In the genomic region with DNA sequence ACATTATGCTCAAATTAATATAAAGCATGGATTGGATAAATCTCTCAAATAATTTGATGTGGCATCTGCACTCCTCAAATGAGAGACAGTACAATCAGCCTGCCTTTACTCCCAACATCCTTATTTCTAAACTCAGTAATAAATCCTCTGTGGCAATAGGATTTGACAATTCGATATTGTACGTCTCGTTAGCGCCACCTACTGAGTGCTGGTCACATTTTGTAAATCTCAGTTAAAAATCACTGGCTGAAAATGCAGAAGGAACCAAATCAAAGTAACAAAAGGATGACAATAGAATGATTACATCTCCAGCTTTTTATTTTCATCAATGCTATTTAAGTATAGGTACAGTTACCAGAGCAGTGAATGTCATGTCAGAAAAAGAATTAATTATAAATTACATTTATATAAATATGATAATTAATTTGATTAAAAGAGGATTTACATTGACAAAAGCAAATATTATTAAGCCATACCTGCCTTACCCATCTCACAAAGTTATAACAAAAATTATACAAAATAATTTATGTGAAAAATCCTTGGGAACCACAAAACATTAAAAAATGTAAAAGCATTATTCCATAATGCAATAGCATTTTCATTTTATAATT, we compare ENCODE assay signal across 9 cellular contexts. TPM values are rescaled to one million over a fixed set of nuclear protein-coding genes. Genes with fewer than 3 reads are reported as not detected.
A peak's percentile ranks its signal among the peaks of the same experiment; 100 is the strongest.
DNase-seq lines count a peak whose midpoint lies in the region; ATAC-seq, FAIRE-seq and TF ChIP-seq lines count a peak whose summit lies in the region.
"Had no signal": no experiment of that assay in that cellular context is flagged by ENCODE, and none has a peak within 500 bp of the region (broad histone marks: within the 10 kb centered on the region; RNA-seq: fewer than 3 reads in every experiment).

No MANE protein-coding gene starts in this region.

- FAIRE-seq in astrocyte (lab: Jason Lieb, UNC), result peak; percentile 58
- FAIRE-seq in small intestine (lab: Jason Lieb, UNC), result no peak

- peaks cover 0 to 4% (median 0%) of the 10 kb centered on the region in 4 donors for H3K4me1 Mint-ChIP-seq in CD4-positive, CD25-positive, alpha-beta regulatory T cell
- H3K4me1 Mint-ChIP-seq in T-helper 17 cell (peaks cover 5% of the 10 kb centered on the region), astrocyte (ENCODE audit: low read depth, unreplicated experiment) (no peaks in the 10 kb centered on the region)
- H3K4me1 Mint-ChIP-seq: IgD-negative memory B cell had no signal

- H3K27me3 Mint-ChIP-seq in CD4-positive, CD25-positive, alpha-beta regulatory T cell, result peaks cover 12% of the 10 kb centered on the region
- H3K27me3 Mint-ChIP-seq in T-helper 17 cell (peaks cover 18% of the 10 kb centered on the region), astrocyte (ENCODE audit: low read depth, unreplicated experiment) (peaks cover 2% of the 10 kb centered on the region)
- H3K27me3 Mint-ChIP-seq: IgD-negative memory B cell had no signal

- H3K4me1 ChIP-seq in CD4-positive, CD25-positive, alpha-beta regulatory T cell (ENCODE audit: control insufficient read depth, insufficient read depth, low read length, poor library complexity, severe bottlenecking), result no peaks in the 10 kb centered on the region
- H3K4me1 ChIP-seq in astrocyte (ENCODE audit: insufficient read depth, low read length), result no peaks in the 10 kb centered on the region
- no peaks in the 10 kb centered on the region for H3K4me1 ChIP-seq in small intestine (ENCODE audit: control insufficient read depth in 2 of 2, insufficient read depth in 1 of 2, low read depth in 1 of 2, low read length in 1 of 2)

- DNase-seq in CD4-positive, CD25-positive, alpha-beta regulatory T cell, result peak; percentile 34 to 69 (median 54)
- peak; percentile 66 for DNase-seq in NCI-H128 (lab: John Stamatoyannopoulos, UW; ENCODE audit: unreplicated experiment)
- DNase-seq in T-helper 17 cell, result peak; percentile 21 to 65 (median 28)
- DNase-seq in astrocyte (ENCODE audit: low read depth), result peak; percentile 53
- DNase-seq in hippocampal formation (lab: John Stamatoyannopoulos, UW), result peak; percentile 34 to 49
- peak; percentile 55 for DNase-seq in small intestine

- H3K27me3 ChIP-seq in CD4-positive, CD25-positive, alpha-beta regulatory T cell (ENCODE audit: control insufficient read depth, insufficient read depth, low read length), result no peaks in the 10 kb centered on the region
- H3K27me3 ChIP-seq in astrocyte (ENCODE audit: insufficient read depth, low read length), result no peaks in the 10 kb centered on the region
- H3K27me3 ChIP-seq in small intestine (ENCODE audit: control insufficient read depth in 2 of 2, insufficient read depth in 2 of 2, low read length in 2 of 2), result no peaks in the 10 kb centered on the region

- H3K4me3 Mint-ChIP-seq in CD4-positive, CD25-positive, alpha-beta regulatory T cell, result no peak overlapping the region
- H3K4me3 Mint-ChIP-seq in T-helper 17 cell, result no peak overlapping the region
- H3K4me3 Mint-ChIP-seq in astrocyte (ENCODE audit: unreplicated experiment), result no peak overlapping the region
- H3K4me3 Mint-ChIP-seq: IgD-negative memory B cell had no signal

- no peaks in the 10 kb centered on the region for H4K20me1 ChIP-seq in astrocyte (ENCODE audit: insufficient read depth, low read length)

- WGBS in small intestine, 3 donors, result 0 to 1% (median 0%) methylated on average over 4 of the region's 4 CpGs

- no peak overlapping the region for H3K4me3 ChIP-seq in CD4-positive, CD25-positive, alpha-beta regulatory T cell (ENCODE audit: low read depth, low read length)
- no peak overlapping the region for H3K4me3 ChIP-seq in astrocyte (ENCODE audit: insufficient read depth, low read depth, low read length)
- H3K4me3 ChIP-seq in small intestine (ENCODE audit: low read depth in 1 of 2, low read length in 2 of 2), result no peak overlapping the region

- H3K36me3 ChIP-seq in CD4-positive, CD25-positive, alpha-beta regulatory T cell (ENCODE audit: control insufficient read depth, insufficient read depth, low read length), result no peaks in the 10 kb centered on the region
- H3K36me3 ChIP-seq in astrocyte (ENCODE audit: insufficient read depth, low read length) (no peaks in the 10 kb centered on the region), small intestine (ENCODE audit: control insufficient read depth in 2 of 2, insufficient read depth in 2 of 2, low read length in 2 of 2) (no peaks in the 10 kb centered on the region)

- ATAC-seq in CD4-positive, CD25-positive, alpha-beta regulatory T cell (ENCODE audit: low read depth in 2 of 2), result no peak
- ATAC-seq in GM21526 (IDR thresholded peaks at IDR 0.05; ENCODE audit: low FRiP score, unreplicated experiment) (peak; percentile 80), T-helper 17 cell (no peak), GM19463 (IDR thresholded peaks at IDR 0.05; ENCODE audit: unreplicated experiment) (no peak)

- no peaks in the 10 kb centered on the region for H3K79me2 ChIP-seq in astrocyte (ENCODE audit: insufficient read depth, low read length)

- H3K27ac Mint-ChIP-seq in CD4-positive, CD25-positive, alpha-beta regulatory T cell, result no peak overlapping the region
- H3K27ac Mint-ChIP-seq in T-helper 17 cell, result no peak overlapping the region
- no peak overlapping the region for H3K27ac Mint-ChIP-seq in astrocyte (ENCODE audit: unreplicated experiment)
- H3K27ac Mint-ChIP-seq: IgD-negative memory B cell had no signal

- H3K9me3 ChIP-seq in CD4-positive, CD25-positive, alpha-beta regulatory T cell (ENCODE audit: control insufficient read depth in 2 of 2, low read length in 2 of 2), result no peaks in the 10 kb centered on the region
- H3K9me3 ChIP-seq in T-helper 17 cell (ENCODE audit: control insufficient read depth, low read length, poor library complexity, severe bottlenecking) (no peaks in the 10 kb centered on the region), astrocyte (ENCODE audit: insufficient read depth, low read depth, low read length) (no peaks in the 10 kb centered on the region), small intestine (ENCODE audit: control insufficient read depth, low read depth) (no peaks in the 10 kb centered on the region)

- no peaks in the 10 kb centered on the region for H3K36me3 Mint-ChIP-seq in CD4-positive, CD25-positive, alpha-beta regulatory T cell
- no peaks in the 10 kb centered on the region for H3K36me3 Mint-ChIP-seq in T-helper 17 cell (ENCODE audit: low read depth)
- H3K36me3 Mint-ChIP-seq in astrocyte (ENCODE audit: low read depth, unreplicated experiment), result no peaks in the 10 kb centered on the region
- H3K36me3 Mint-ChIP-seq: IgD-negative memory B cell had no signal

- H2AFZ ChIP-seq in astrocyte (ENCODE audit: low read depth, low read length), result no peak overlapping the region

- TF ChIP-seq CTCF in astrocyte (IDR thresholded peaks at IDR 0.05; ENCODE audit: insufficient read depth, low read depth, low read length), result peak; percentile 81

- H3K9me3 Mint-ChIP-seq in CD4-positive, CD25-positive, alpha-beta regulatory T cell, result peaks cover 0 to 2% (median 0%) of the 10 kb centered on the region in 7 donors
- no peaks in the 10 kb centered on the region for H3K9me3 Mint-ChIP-seq in astrocyte (ENCODE audit: unreplicated experiment)
- H3K9me3 Mint-ChIP-seq: IgD-negative memory B cell had no signal

- H3K4me2 ChIP-seq in astrocyte (ENCODE audit: low read length), result no peak overlapping the region

- H3K9ac ChIP-seq in astrocyte (ENCODE audit: low read length), result no peak overlapping the region

- no peak overlapping the region for H3K27ac ChIP-seq in CD4-positive, CD25-positive, alpha-beta regulatory T cell (ENCODE audit: insufficient read depth, low read length, poor library complexity, severe bottlenecking)
- H3K27ac ChIP-seq in astrocyte (ENCODE audit: low read depth, low read length) (no peak overlapping the region), small intestine (ENCODE audit: low read depth in 1 of 2, low read length in 1 of 2) (no peak overlapping the region)

RNA-seq across cellular contexts. Expression of gene GJE1, which starts 20.2 kb away (rescaled TPM):
- total RNA-seq in CD4-positive, CD25-positive, alpha-beta regulatory T cell, result not detected
- polyA plus RNA-seq in CD4-positive, CD25-positive, alpha-beta regulatory T cell, result not detected
- not detected for total RNA-seq in T-helper 17 cell
- total RNA-seq in astrocyte, result not detected in 2 replicates
- not detected for polyA plus RNA-seq in small intestine
- polyA plus RNA-seq: IgD-negative memory B cell had no signal

RNA-seq across cellular contexts. Expression of gene NMBR, which starts 34.4 kb away (rescaled TPM):
- total RNA-seq in CD4-positive, CD25-positive, alpha-beta regulatory T cell, result not detected
- not detected for polyA plus RNA-seq in CD4-positive, CD25-positive, alpha-beta regulatory T cell
- total RNA-seq in T-helper 17 cell (not detected), astrocyte (not detected in 2 replicates)
- polyA plus RNA-seq in small intestine, result not detected
- polyA plus RNA-seq: IgD-negative memory B cell had no signal

RNA-seq across cellular contexts. Expression of gene VTA1, which starts 34.5 kb away (rescaled TPM):
- 20.1 TPM for total RNA-seq in CD4-positive, CD25-positive, alpha-beta regulatory T cell
- polyA plus RNA-seq in CD4-positive, CD25-positive, alpha-beta regulatory T cell, result 10 to 100 TPM; 68.6 to 90.0 (median 83.5) TPM
- total RNA-seq in T-helper 17 cell (10 to 100 TPM; 17.0 to 17.2 TPM), astrocyte (65.3 and 72.4 TPM in 2 replicates)
- 10 to 100 TPM; 42.0 to 51.4 (median 42.7) TPM for polyA plus RNA-seq in small intestine
